In the genomic region with DNA sequence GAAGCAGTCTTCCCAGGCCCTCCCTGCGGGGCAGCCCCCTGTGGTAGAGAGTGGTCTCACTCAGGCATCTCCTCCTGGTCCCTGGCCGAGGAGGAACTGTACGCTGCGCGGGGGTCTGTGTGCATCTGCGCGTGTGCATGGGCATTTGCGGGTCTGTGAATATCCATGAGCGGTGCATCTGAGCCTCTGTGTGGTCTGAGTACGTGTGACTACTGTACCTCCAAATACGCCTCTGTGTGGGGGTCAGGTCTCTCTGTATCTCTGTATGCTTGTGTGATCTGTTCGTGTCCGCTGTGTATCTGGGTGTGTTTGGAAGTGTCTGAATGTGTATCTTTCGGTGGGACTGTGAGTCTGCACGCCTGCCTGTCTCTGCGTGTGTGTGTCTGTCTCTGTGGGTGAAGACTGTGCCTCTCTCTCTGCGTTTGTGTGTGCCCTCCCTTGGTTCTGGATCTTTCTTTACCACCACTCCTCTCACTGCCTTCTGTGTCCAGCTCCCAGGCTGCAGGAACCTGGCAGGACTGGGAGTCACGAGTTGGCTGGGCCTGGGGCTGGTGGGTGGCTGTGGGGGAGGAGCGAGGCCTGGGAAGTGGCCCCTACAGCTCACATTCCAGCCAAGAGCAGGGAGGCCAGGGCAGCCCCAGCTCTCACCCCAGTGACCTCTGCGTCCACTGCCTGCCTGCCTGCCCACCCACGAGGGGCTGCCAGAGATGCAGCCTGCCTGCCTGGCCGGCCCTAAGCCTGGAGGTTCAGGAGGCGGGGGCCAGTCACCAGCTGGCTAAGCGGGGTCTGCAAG, we compare ENCODE assay signal across 13 cellular contexts. TPM values are rescaled to one million over a fixed set of nuclear protein-coding genes. Genes with fewer than 3 reads are reported as not detected.
DNase-seq lines count a peak whose midpoint lies in the region; ATAC-seq lines count a peak whose summit lies in the region.
"Had no signal": no experiment of that assay in that cellular context is flagged by ENCODE, and none has a peak within 500 bp of the region (broad histone marks: within the 10 kb centered on the region; RNA-seq: fewer than 3 reads in every experiment).

No MANE protein-coding gene starts in this region.

- ATAC-seq in memory B cell (ENCODE audit: low read depth), result no peak
- ATAC-seq in stimulated activated memory B cell treated with anti-CD40 and anti-IgM and Interleukin-4, amounts not matched to agents 10 μg/mL and 1 μg/mL and 100 μg/mL, for 72 hours, result no peak
- ATAC-seq in GM21786 (IDR thresholded peaks at IDR 0.05; ENCODE audit: unreplicated experiment), result no peak
- ATAC-seq in HG03045 (IDR thresholded peaks at IDR 0.05; ENCODE audit: unreplicated experiment), result no peak
- ATAC-seq in HG02870 (IDR thresholded peaks at IDR 0.05; ENCODE audit: unreplicated experiment), result no peak

- H3K4me3 Mint-ChIP-seq in activated naive CD4-positive, alpha-beta T cell treated with anti-CD3 and anti-CD28 coated beads, Interleukin-2, amount 10 ng/mL, durations not matched to agents 7 days and 5 days, result peak overlapping the region; percentile 29
- H3K4me3 Mint-ChIP-seq in activated T-helper 1 cell treated with anti-CD3 and anti-CD28 coated beads, Interleukin-12 subunit alpha, Interleukin-12 subunit beta, Interleukin-2, Interleukin-4 antibody, amounts not matched to agents 30 ng/mL and 10 ng/mL and 1 ng/mL, durations not matched to agents 14 hours and 24 hours and 36 hours, result peak overlapping the region; percentile 57
- H3K4me3 Mint-ChIP-seq in memory B cell, result peak overlapping the region; percentile 62
- peak overlapping the region; percentile 38 for H3K4me3 Mint-ChIP-seq in stimulated activated memory B cell treated with anti-CD40 and anti-IgM and Interleukin-4, amounts not matched to agents 10 μg/mL and 1 μg/mL and 100 μg/mL, for 72 hours

- no peaks in the 10 kb centered on the region for H3K36me3 Mint-ChIP-seq in activated naive CD4-positive, alpha-beta T cell treated with anti-CD3 and anti-CD28 coated beads, Interleukin-2, amount 10 ng/mL, durations not matched to agents 7 days and 5 days
- H3K36me3 Mint-ChIP-seq in activated T-helper 1 cell treated with anti-CD3 and anti-CD28 coated beads, Interleukin-12 subunit alpha, Interleukin-12 subunit beta, Interleukin-2, Interleukin-4 antibody, amounts not matched to agents 30 ng/mL and 10 ng/mL and 1 ng/mL, durations not matched to agents 14 hours and 24 hours and 36 hours (ENCODE audit: low read depth), result no peaks in the 10 kb centered on the region
- no peaks in the 10 kb centered on the region for H3K36me3 Mint-ChIP-seq in memory B cell
- H3K36me3 Mint-ChIP-seq in stimulated activated memory B cell treated with anti-CD40 and anti-IgM and Interleukin-4, amounts not matched to agents 10 μg/mL and 1 μg/mL and 100 μg/mL, for 72 hours, result no peaks in the 10 kb centered on the region

- H3K27me3 Mint-ChIP-seq in activated naive CD4-positive, alpha-beta T cell treated with anti-CD3 and anti-CD28 coated beads, Interleukin-2, amount 10 ng/mL, durations not matched to agents 7 days and 5 days, result peaks cover 64% of the 10 kb centered on the region
- peaks cover 22% of the 10 kb centered on the region for H3K27me3 Mint-ChIP-seq in activated T-helper 1 cell treated with anti-CD3 and anti-CD28 coated beads, Interleukin-12 subunit alpha, Interleukin-12 subunit beta, Interleukin-2, Interleukin-4 antibody, amounts not matched to agents 30 ng/mL and 10 ng/mL and 1 ng/mL, durations not matched to agents 14 hours and 24 hours and 36 hours (ENCODE audit: insufficient read depth)
- H3K27me3 Mint-ChIP-seq in memory B cell, result peaks cover 6% of the 10 kb centered on the region
- H3K27me3 Mint-ChIP-seq in stimulated activated memory B cell treated with anti-CD40 and anti-IgM and Interleukin-4, amounts not matched to agents 10 μg/mL and 1 μg/mL and 100 μg/mL, for 72 hours, result peaks cover 23% of the 10 kb centered on the region

- peaks cover 3% of the 10 kb centered on the region for H3K4me1 Mint-ChIP-seq in activated naive CD4-positive, alpha-beta T cell treated with anti-CD3 and anti-CD28 coated beads, Interleukin-2, amount 10 ng/mL, durations not matched to agents 7 days and 5 days
- H3K4me1 Mint-ChIP-seq in activated T-helper 1 cell treated with anti-CD3 and anti-CD28 coated beads, Interleukin-12 subunit alpha, Interleukin-12 subunit beta, Interleukin-2, Interleukin-4 antibody, amounts not matched to agents 30 ng/mL and 10 ng/mL and 1 ng/mL, durations not matched to agents 14 hours and 24 hours and 36 hours (ENCODE audit: low read depth), result no peaks in the 10 kb centered on the region
- H3K4me1 Mint-ChIP-seq in memory B cell, result peaks cover 3% of the 10 kb centered on the region
- no peaks in the 10 kb centered on the region for H3K4me1 Mint-ChIP-seq in stimulated activated memory B cell treated with anti-CD40 and anti-IgM and Interleukin-4, amounts not matched to agents 10 μg/mL and 1 μg/mL and 100 μg/mL, for 72 hours

- no peak for DNase-seq in activated naive CD4-positive, alpha-beta T cell treated with anti-CD3 and anti-CD28 coated beads, Interleukin-2, amount 10 ng/mL, durations not matched to agents 7 days and 5 days
- no peak for DNase-seq in activated naive CD4-positive, alpha-beta T cell (lab: John Stamatoyannopoulos, UW)
- DNase-seq in activated T-helper 1 cell treated with anti-CD3 and anti-CD28 coated beads, Interleukin-12 subunit alpha, Interleukin-12 subunit beta, Interleukin-2, Interleukin-4 antibody, amounts not matched to agents 30 ng/mL and 10 ng/mL and 1 ng/mL, durations not matched to agents 14 hours and 24 hours and 36 hours (ENCODE audit: low spot score), result no peak
- DNase-seq in memory B cell (ENCODE audit: low spot score in 2 of 2), result no peak
- DNase-seq: activated CD4-positive, alpha-beta T cell treated with anti-CD3 and anti-CD28 coated beads for 4 hours; activated effector memory CD4-positive, alpha-beta T cell treated with anti-CD3 and anti-CD28 coated beads, Interleukin-2, amount 50 U/mL, for 16 hours; DMS53; NCI-H2227 treated with DMSO at 0.1 percent for 48 hours; SW 1271 had no signal

- CTCF ChIA-PET in activated naive CD4-positive, alpha-beta T cell treated with anti-CD3 and anti-CD28 coated beads, Interleukin-2, amount 10 ng/mL, durations not matched to agents 7 days and 5 days (lab: Charles Lee), result interaction anchor here (1.0 kb wide), 1 partner anchor 133 kb away, joined by 3 read pairs; no protein-coding TSS in a partner anchor

- no peaks in the 10 kb centered on the region for H3K9me3 Mint-ChIP-seq in activated naive CD4-positive, alpha-beta T cell treated with anti-CD3 and anti-CD28 coated beads, Interleukin-2, amount 10 ng/mL, durations not matched to agents 7 days and 5 days
- no peaks in the 10 kb centered on the region for H3K9me3 Mint-ChIP-seq in activated T-helper 1 cell treated with anti-CD3 and anti-CD28 coated beads, Interleukin-12 subunit alpha, Interleukin-12 subunit beta, Interleukin-2, Interleukin-4 antibody, amounts not matched to agents 30 ng/mL and 10 ng/mL and 1 ng/mL, durations not matched to agents 14 hours and 24 hours and 36 hours
- no peaks in the 10 kb centered on the region for H3K9me3 Mint-ChIP-seq in memory B cell
- no peaks in the 10 kb centered on the region for H3K9me3 Mint-ChIP-seq in stimulated activated memory B cell treated with anti-CD40 and anti-IgM and Interleukin-4, amounts not matched to agents 10 μg/mL and 1 μg/mL and 100 μg/mL, for 72 hours

- H3K27ac Mint-ChIP-seq in activated naive CD4-positive, alpha-beta T cell treated with anti-CD3 and anti-CD28 coated beads, Interleukin-2, amount 10 ng/mL, durations not matched to agents 7 days and 5 days, result no peak overlapping the region
- no peak overlapping the region for H3K27ac Mint-ChIP-seq in activated T-helper 1 cell treated with anti-CD3 and anti-CD28 coated beads, Interleukin-12 subunit alpha, Interleukin-12 subunit beta, Interleukin-2, Interleukin-4 antibody, amounts not matched to agents 30 ng/mL and 10 ng/mL and 1 ng/mL, durations not matched to agents 14 hours and 24 hours and 36 hours
- no peak overlapping the region for H3K27ac Mint-ChIP-seq in memory B cell
- no peak overlapping the region for H3K27ac Mint-ChIP-seq in stimulated activated memory B cell treated with anti-CD40 and anti-IgM and Interleukin-4, amounts not matched to agents 10 μg/mL and 1 μg/mL and 100 μg/mL, for 72 hours

- intact Hi-C loops in activated T-helper 1 cell treated with anti-CD3 and anti-CD28 coated beads, Interleukin-12 subunit alpha, Interleukin-12 subunit beta, Interleukin-2, Interleukin-4 antibody, amounts not matched to agents 30 ng/mL and 10 ng/mL and 1 ng/mL, durations not matched to agents 14 hours and 24 hours and 36 hours (cut with micrococcal nuclease), result no loop called here

RNA-seq across cellular contexts. Expression of a gene that starts 1.1 kb away (rescaled TPM):
- 0.22 and 0.41 TPM in 2 replicates for total RNA-seq in activated T-helper 1 cell treated with anti-CD3 and anti-CD28 coated beads, Interleukin-12 subunit alpha, Interleukin-12 subunit beta, Interleukin-2, Interleukin-4 antibody, amounts not matched to agents 30 ng/mL and 10 ng/mL and 1 ng/mL, durations not matched to agents 14 hours and 24 hours and 36 hours

RNA-seq across cellular contexts. Expression of a gene that starts 33.4 kb away (rescaled TPM):
- 10.8 and 11.6 TPM in 2 replicates for total RNA-seq in activated T-helper 1 cell treated with anti-CD3 and anti-CD28 coated beads, Interleukin-12 subunit alpha, Interleukin-12 subunit beta, Interleukin-2, Interleukin-4 antibody, amounts not matched to agents 30 ng/mL and 10 ng/mL and 1 ng/mL, durations not matched to agents 14 hours and 24 hours and 36 hours

RNA-seq across cellular contexts. Expression of a gene that starts 46.2 kb away (rescaled TPM):
- 52.8 and 54.3 TPM in 2 replicates for total RNA-seq in activated T-helper 1 cell treated with anti-CD3 and anti-CD28 coated beads, Interleukin-12 subunit alpha, Interleukin-12 subunit beta, Interleukin-2, Interleukin-4 antibody, amounts not matched to agents 30 ng/mL and 10 ng/mL and 1 ng/mL, durations not matched to agents 14 hours and 24 hours and 36 hours
